ENCODE assay signal across 1 cellular context in genomic region chr2:237243487-237243886, GRCh38.
TF ChIP-seq lines count a peak whose summit lies in the region.

No MANE protein-coding gene starts in this region.

TF ChIP-seq in IMR-90, 13 proteins besides CTCF, POLR2A, EP300 and RAD21:
- TF ChIP-seq RFX5 (IDR thresholded peaks at IDR 0.05; ENCODE audit: low read depth, low read length): no peak
- no peak for TF ChIP-seq NFE2L2 (IDR thresholded peaks at IDR 0.05; ENCODE audit: low read depth, low read length)
- TF ChIP-seq MXI1 (IDR thresholded peaks at IDR 0.05; ENCODE audit: borderline replicate concordance, low read depth, low read length): no peak
- TF ChIP-seq ELK1 (IDR thresholded peaks at IDR 0.05; ENCODE audit: borderline replicate concordance, low read depth, low read length): no peak
- no peak for TF ChIP-seq MAFK (IDR thresholded peaks at IDR 0.05; ENCODE audit: low read depth, low read length)
- no peak for TF ChIP-seq RCOR1 (IDR thresholded peaks at IDR 0.05; ENCODE audit: insufficient replicate concordance, low read length)
- TF ChIP-seq SMC3 (IDR thresholded peaks at IDR 0.05; ENCODE audit: low read depth, low read length): no peak
- TF ChIP-seq CEBPB (IDR thresholded peaks at IDR 0.05; ENCODE audit: low read depth, low read length): no peak
- TF ChIP-seq MAZ (IDR thresholded peaks at IDR 0.05; ENCODE audit: borderline replicate concordance, low read depth, low read length): no peak
- no peak for TF ChIP-seq CHD1 (IDR thresholded peaks at IDR 0.05; ENCODE audit: low read depth, low read length)
- TF ChIP-seq USF2 (IDR thresholded peaks at IDR 0.05; ENCODE audit: low read depth, low read length): no peak
